In genomic region chr12:76560083-76560491, GRCh38 we compare ENCODE assay signal across 1 cellular context.
TF ChIP-seq lines count a peak whose summit lies in the region.

No MANE protein-coding gene starts in this region.

TF ChIP-seq in K562, 482 proteins besides CTCF, POLR2A, EP300 and RAD21 (continued from another document):
- 0 out of 2 replicates have a peak, but pooled peaks have one; percentile 35 for TF ChIP-seq ZBTB7A (IDR thresholded peaks at IDR 0.05; ENCODE audit: borderline replicate concordance, control insufficient read depth, low read depth, low read length)
- no peak for TF ChIP-seq GATAD2A (IDR thresholded peaks at IDR 0.05)
TF ChIP-seq in K562: peak in this region for 22.
